10 cellular contexts compared by ENCODE assay signal in the genomic region with DNA sequence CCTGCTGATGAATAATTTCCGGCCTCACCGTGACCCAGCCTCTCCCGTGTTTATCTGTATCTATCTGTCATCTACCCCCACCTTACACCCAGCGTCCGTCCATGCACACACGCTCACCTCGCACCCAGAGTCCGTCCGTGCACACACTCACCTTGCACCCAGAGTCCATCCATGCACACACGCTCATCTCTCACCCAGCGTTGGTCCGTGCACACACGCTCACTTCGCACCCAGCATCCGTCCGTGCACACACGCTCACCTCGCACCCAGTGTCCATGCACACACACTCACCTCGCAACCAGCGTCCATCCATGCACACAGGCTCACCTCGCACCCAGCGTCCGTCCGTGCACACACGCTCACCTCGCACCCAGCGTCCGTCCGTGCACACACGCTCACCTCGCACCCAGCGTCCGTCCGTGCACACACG.
"Had no signal": no experiment of that assay in that cellular context is flagged by ENCODE, and none has a peak within 500 bp of the region (broad histone marks: within the 10 kb centered on the region; RNA-seq: fewer than 3 reads in every experiment).

No MANE protein-coding gene starts in this region.

- H3K9me3 ChIP-seq: esophagus muscularis mucosa had no signal

- H3K27me3 ChIP-seq: esophagus muscularis mucosa had no signal

- H3K36me3 Mint-ChIP-seq: brain had no signal

- H3K27ac Mint-ChIP-seq: activated CD4-positive, alpha-beta T cell treated with anti-CD3 and anti-CD28 coated beads, Interleukin-2, amount 10 ng/mL, durations not matched to agents 24 days and 14 days; stimulated activated naive CD8-positive, alpha-beta T cell treated with anti-CD3 and anti-CD28 coated beads, Interleukin-15, Interleukin-2, amounts not matched to agents 100 ng/mL and 50 ng/mL, for 24 hours; T-helper 1 cell treated with Interleukin-12 subunit alpha and Interleukin-12 subunit beta and Interleukin-4 antibody, amounts not matched to agents 30 μg/mL and 1 μg/mL, for 36 hours had no signal

- ATAC-seq: left lobe of liver, SK-N-SH treated with all-trans-retinoic acid at 6 μM for 48 hours had no signal

- H3K4me3 ChIP-seq: esophagus muscularis mucosa had no signal

- H3K27ac ChIP-seq: esophagus muscularis mucosa had no signal

- H3K4me3 Mint-ChIP-seq: activated CD4-positive, alpha-beta T cell treated with anti-CD3 and anti-CD28 coated beads, Interleukin-2, amount 10 ng/mL, durations not matched to agents 24 days and 14 days; stimulated activated naive CD8-positive, alpha-beta T cell treated with anti-CD3 and anti-CD28 coated beads, Interleukin-15, Interleukin-2, amounts not matched to agents 100 ng/mL and 50 ng/mL, for 24 hours; T-helper 1 cell treated with Interleukin-12 subunit alpha and Interleukin-12 subunit beta and Interleukin-4 antibody, amounts not matched to agents 30 μg/mL and 1 μg/mL, for 36 hours had no signal

- DNase-seq: activated CD4-positive, alpha-beta T cell treated with anti-CD3 and anti-CD28 coated beads, Interleukin-2, amount 10 ng/mL, durations not matched to agents 24 days and 14 days; amniotic stem cell; stimulated activated CD4-positive, alpha-beta T cell treated with anti-CD3 and anti-CD28 coated beads, Interleukin-2, amount 100 ng/mL, for 48 hours; stimulated activated CD8-positive, alpha-beta memory T cell treated with anti-CD3 and anti-CD28 coated beads, Interleukin-4, amount 100 ng/mL, for 48 hours had no signal

- H3K36me3 ChIP-seq: esophagus muscularis mucosa had no signal

- H3K9me3 Mint-ChIP-seq: activated CD4-positive, alpha-beta T cell treated with anti-CD3 and anti-CD28 coated beads, Interleukin-2, amount 10 ng/mL, durations not matched to agents 24 days and 14 days; stimulated activated naive CD8-positive, alpha-beta T cell treated with anti-CD3 and anti-CD28 coated beads, Interleukin-15, Interleukin-2, amounts not matched to agents 100 ng/mL and 50 ng/mL, for 24 hours; T-helper 1 cell treated with Interleukin-12 subunit alpha and Interleukin-12 subunit beta and Interleukin-4 antibody, amounts not matched to agents 30 μg/mL and 1 μg/mL, for 36 hours had no signal

- H3K4me1 Mint-ChIP-seq: activated CD4-positive, alpha-beta T cell treated with anti-CD3 and anti-CD28 coated beads, Interleukin-2, amount 10 ng/mL, durations not matched to agents 24 days and 14 days had no signal
